Comparison of ENCODE assay signal across 8 cellular contexts in the genomic region with DNA sequence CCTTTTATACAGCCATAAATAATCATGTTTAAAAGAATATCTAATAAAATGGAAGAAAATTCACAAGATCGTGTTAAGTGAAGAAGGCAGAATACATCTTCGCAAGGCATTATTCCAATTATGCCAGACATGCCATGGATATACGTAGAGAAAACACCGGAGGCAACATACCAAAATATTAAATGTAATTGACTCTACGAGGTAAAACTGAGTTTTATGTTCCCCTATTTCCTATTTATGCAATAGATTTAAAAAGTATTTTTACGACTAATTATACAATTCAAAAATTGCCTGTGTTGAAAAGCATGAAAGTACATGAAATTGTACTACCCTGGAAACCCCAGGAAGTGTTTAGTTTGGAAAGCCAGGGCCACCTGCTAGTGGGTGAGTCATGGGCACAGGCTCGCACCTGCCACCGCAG.
DNase-seq lines count a peak whose midpoint lies in the region; ATAC-seq and TF ChIP-seq lines count a peak whose summit lies in the region.

No MANE protein-coding gene starts in this region.

- H3K27me3 ChIP-seq in SU-DHL-6 (ENCODE audit: low read length), result no peaks in the 10 kb centered on the region

- H3K27me3 Mint-ChIP-seq in activated naive CD4-positive, alpha-beta T cell treated with anti-CD3 and anti-CD28 coated beads, Interleukin-2, amount 10 ng/mL, durations not matched to agents 7 days and 5 days, result no peaks in the 10 kb centered on the region

- peak overlapping the region; percentile 73 for H3K4me2 ChIP-seq in SU-DHL-6 (ENCODE audit: low read depth, low read length, poor library complexity, severe bottlenecking)

- H3K79me2 ChIP-seq in SU-DHL-6 (ENCODE audit: insufficient read depth, low read length), result no peaks in the 10 kb centered on the region

- H3K4me1 Mint-ChIP-seq in activated naive CD4-positive, alpha-beta T cell treated with anti-CD3 and anti-CD28 coated beads, Interleukin-2, amount 10 ng/mL, durations not matched to agents 7 days and 5 days, result peaks cover 57% of the 10 kb centered on the region

- H3K4me3 Mint-ChIP-seq in activated naive CD4-positive, alpha-beta T cell treated with anti-CD3 and anti-CD28 coated beads, Interleukin-2, amount 10 ng/mL, durations not matched to agents 7 days and 5 days, result peak overlapping the region; percentile 93

- H2AFZ ChIP-seq in SU-DHL-6 (ENCODE audit: low read depth, low read length, severe bottlenecking), result peak overlapping the region; percentile 57

- no peaks in the 10 kb centered on the region for H3K9me2 ChIP-seq in SU-DHL-6 (replicated peaks; ENCODE audit: insufficient read depth, low read length)

- no peaks in the 10 kb centered on the region for H4K20me1 ChIP-seq in SU-DHL-6 (ENCODE audit: low read depth, low read length)

- CTCF ChIA-PET in activated naive CD4-positive, alpha-beta T cell treated with anti-CD3 and anti-CD28 coated beads, Interleukin-2, amount 10 ng/mL, durations not matched to agents 7 days and 5 days (lab: Charles Lee), result interaction anchor here (0.9 to 2.0 kb wide), 2 partner anchors 10 to 11 kb away, joined by 5 to 6 read pairs; no protein-coding TSS in a partner anchor

- H3K9me3 ChIP-seq in SU-DHL-6 (ENCODE audit: insufficient read depth, low read length), result no peaks in the 10 kb centered on the region

- no peaks in the 10 kb centered on the region for H3K9me3 Mint-ChIP-seq in activated naive CD4-positive, alpha-beta T cell treated with anti-CD3 and anti-CD28 coated beads, Interleukin-2, amount 10 ng/mL, durations not matched to agents 7 days and 5 days

- H3K4me3 ChIP-seq in SU-DHL-6 (ENCODE audit: insufficient read depth, low read length, poor library complexity, severe bottlenecking), result peak overlapping the region; percentile 58
- peak overlapping the region; percentile 91 to 92 for H3K4me3 ChIP-seq in foreskin fibroblast (ENCODE audit: low read depth in 1 of 2, low read length in 2 of 2)
- H3K4me3 ChIP-seq in skin epidermis, result peak overlapping the region; percentile 56 to 89 (median 78)

- ATAC-seq in HG02623 (IDR thresholded peaks at IDR 0.05; ENCODE audit: unreplicated experiment), result no peak

- no peak for TF ChIP-seq CTCF in SU-DHL-6 (IDR thresholded peaks at IDR 0.05; ENCODE audit: insufficient read depth, low read length, poor library complexity, severe bottlenecking)
- TF ChIP-seq CTCF in foreskin fibroblast (IDR thresholded peaks at IDR 0.05; ENCODE audit: low read depth, low read length), result no peak

- H3K27ac Mint-ChIP-seq in activated naive CD4-positive, alpha-beta T cell treated with anti-CD3 and anti-CD28 coated beads, Interleukin-2, amount 10 ng/mL, durations not matched to agents 7 days and 5 days, result peak overlapping the region; percentile 88

- peaks cover 11% of the 10 kb centered on the region; the same call in 1 of the 2 replicates for H3F3A ChIP-seq in SU-DHL-6 (ENCODE audit: insufficient read depth)

- no peaks in the 10 kb centered on the region for H3K36me3 ChIP-seq in SU-DHL-6 (ENCODE audit: low read length)

- H3K36me3 Mint-ChIP-seq in activated naive CD4-positive, alpha-beta T cell treated with anti-CD3 and anti-CD28 coated beads, Interleukin-2, amount 10 ng/mL, durations not matched to agents 7 days and 5 days, result peaks cover 9% of the 10 kb centered on the region

- H3K27ac ChIP-seq in SU-DHL-6 (ENCODE audit: low read depth, low read length) (peak overlapping the region; percentile 37), skin epidermis (peak overlapping the region in 20 of 21 experiments; percentile 84 to 98 (median 96))

- no peak overlapping the region for H3K9ac ChIP-seq in SU-DHL-6 (ENCODE audit: low read length)

- DNase-seq in activated naive CD4-positive, alpha-beta T cell treated with anti-CD3 and anti-CD28 coated beads, Interleukin-2, amount 10 ng/mL, durations not matched to agents 7 days and 5 days, result no peak
- no peak for DNase-seq in activated naive CD4-positive, alpha-beta T cell (lab: John Stamatoyannopoulos, UW)
- DNase-seq in foreskin fibroblast (no peak), AG08396 (ENCODE audit: low spot score) (no peak), kidney tubule cell (ENCODE audit: low spot score) (no peak)
